In genomic region chr14:64200170-64200569, GRCh38 we compare ENCODE assay signal across 17 cellular contexts.
DNase-seq lines count a peak whose midpoint lies in the region; ATAC-seq, FAIRE-seq and TF ChIP-seq lines count a peak whose summit lies in the region.
"Had no signal": no experiment of that assay in that cellular context is flagged by ENCODE, and none has a peak within 500 bp of the region (broad histone marks: within the 10 kb centered on the region; RNA-seq: fewer than 3 reads in every experiment).

No MANE protein-coding gene starts in this region.

- H3K4me3 ChIP-seq in NT2/D1 (ENCODE audit: insufficient read length, low read depth): no peak overlapping the region
- peak overlapping the region; percentile 2 for H3K4me3 ChIP-seq in left ventricle myocardium inferior
- no peak overlapping the region for H3K4me3 ChIP-seq in mesendoderm (ENCODE audit: low read length)
- H3K4me3 ChIP-seq: gastroesophageal sphincter, GM12878 had no signal

- ATAC-seq in stimulated activated effector memory CD8-positive, alpha-beta T cell treated with anti-CD3 and anti-CD28 coated beads, Interleukin-12 subunit alpha, Interleukin-12 subunit beta, amount 100 ng/mL, for 72 hours: no peak
- ATAC-seq in HG02852 (IDR thresholded peaks at IDR 0.05; ENCODE audit: unreplicated experiment): no peak
- ATAC-seq: activated CD4-positive, CD25-positive, alpha-beta regulatory T cell treated with anti-CD3 and anti-CD28 coated beads, Interleukin-2, amount 50 U/mL, for 24 hours; gastroesophageal sphincter; GM12878 had no signal

- no peak overlapping the region for H3K4ac ChIP-seq in mesendoderm (ENCODE audit: low read depth, low read length)

- peaks cover 2% of the 10 kb centered on the region for H3K36me3 ChIP-seq in NT2/D1 (ENCODE audit: insufficient read depth, insufficient read length, low read length)
- H3K36me3 ChIP-seq in left ventricle myocardium inferior: no peaks in the 10 kb centered on the region
- no peaks in the 10 kb centered on the region for H3K36me3 ChIP-seq in mesendoderm (ENCODE audit: control insufficient read depth, insufficient read depth, low read length)

- H3K23ac ChIP-seq in mesendoderm (ENCODE audit: low read length): no peak overlapping the region

- H3K27ac Mint-ChIP-seq in stimulated activated effector memory CD8-positive, alpha-beta T cell treated with anti-CD3 and anti-CD28 coated beads, Interleukin-12 subunit alpha, Interleukin-12 subunit beta, amount 100 ng/mL, for 72 hours: peak overlapping the region; percentile 47

- DNase-seq in NT2/D1 (ENCODE audit: low read depth, low spot score): peak; percentile 9
- DNase-seq in left ventricle myocardium inferior: peak; percentile 70
- DNase-seq in mesendoderm: peak; percentile 32
- no peak for DNase-seq in stimulated activated effector memory CD8-positive, alpha-beta T cell treated with anti-CD3 and anti-CD28 coated beads, Interleukin-12 subunit alpha, Interleukin-12 subunit beta, amount 100 ng/mL, for 72 hours (ENCODE audit: low spot score in 2 of 2)
- DNase-seq in stimulated activated CD4-positive, alpha-beta T cell treated with anti-CD3 and anti-CD28 coated beads, Interleukin-4, amount 100 ng/mL, for 1 hour: no peak
- DNase-seq in NCI-H446 (lab: John Stamatoyannopoulos, UW): no peak
- DNase-seq in H54 (ENCODE audit: insufficient read length, low spot score): no peak
- DNase-seq: activated gamma-delta T cell treated with Interleukin-2 at 50 U/mL for 16 hours; aorta; NCI-H1105 treated with DMSO at 0.1 percent for 48 hours; stimulated activated CD4-positive, alpha-beta T cell treated with anti-CD3 and anti-CD28 coated beads, Interleukin-4, amount 100 ng/mL, for 4 hours had no signal

- no peaks in the 10 kb centered on the region for H3K9me3 ChIP-seq in NT2/D1 (ENCODE audit: insufficient read depth, low read length)
- H3K9me3 ChIP-seq in left ventricle myocardium inferior (replicated peaks): no peaks in the 10 kb centered on the region
- H3K9me3 ChIP-seq: gastroesophageal sphincter had no signal

- TF ChIP-seq POLR2A in H54 (IDR thresholded peaks at IDR 0.05; ENCODE audit: low read depth, low read length): no peak

- peaks cover 29% of the 10 kb centered on the region for H3K36me3 Mint-ChIP-seq in stimulated activated effector memory CD8-positive, alpha-beta T cell treated with anti-CD3 and anti-CD28 coated beads, Interleukin-12 subunit alpha, Interleukin-12 subunit beta, amount 100 ng/mL, for 72 hours

- H3K56ac ChIP-seq in mesendoderm (ENCODE audit: low read length): peak overlapping the region; percentile 49

- H3K4me3 Mint-ChIP-seq in stimulated activated effector memory CD8-positive, alpha-beta T cell treated with anti-CD3 and anti-CD28 coated beads, Interleukin-12 subunit alpha, Interleukin-12 subunit beta, amount 100 ng/mL, for 72 hours: no peak overlapping the region
- H3K4me3 Mint-ChIP-seq: type B pancreatic cell had no signal

- FAIRE-seq in H54 (lab: Jason Lieb, UNC): no peak
- FAIRE-seq: GM12878, islet of Langerhans had no signal

- no peak overlapping the region for H3K4me2 ChIP-seq in mesendoderm (ENCODE audit: low read length)

- H3K9me3 Mint-ChIP-seq in stimulated activated effector memory CD8-positive, alpha-beta T cell treated with anti-CD3 and anti-CD28 coated beads, Interleukin-12 subunit alpha, Interleukin-12 subunit beta, amount 100 ng/mL, for 72 hours: no peaks in the 10 kb centered on the region
- H3K9me3 Mint-ChIP-seq: type B pancreatic cell had no signal

- H3K27ac ChIP-seq in left ventricle myocardium inferior (replicated peaks): peak overlapping the region; percentile 87
- no peak overlapping the region for H3K27ac ChIP-seq in mesendoderm (ENCODE audit: low read depth, low read length)
- H3K27ac ChIP-seq: gastroesophageal sphincter had no signal

- no peaks in the 10 kb centered on the region for H3K4me1 ChIP-seq in NT2/D1 (ENCODE audit: insufficient read depth, insufficient read length)
- peaks cover 68% of the 10 kb centered on the region for H3K4me1 ChIP-seq in left ventricle myocardium inferior
- no peaks in the 10 kb centered on the region for H3K4me1 ChIP-seq in mesendoderm (ENCODE audit: control insufficient read depth, low read depth, low read length)

- H3K18ac ChIP-seq in mesendoderm (ENCODE audit: low read length): no peak overlapping the region

- no peak overlapping the region for H2AK5ac ChIP-seq in mesendoderm (ENCODE audit: low read length)

- TF ChIP-seq CTCF in left ventricle myocardium inferior (IDR thresholded peaks at IDR 0.05; ENCODE audit: borderline replicate concordance): no peak

- no peak overlapping the region for H2BK15ac ChIP-seq in mesendoderm (replicated peaks; ENCODE audit: low read depth)

- no peak overlapping the region for H2BK120ac ChIP-seq in mesendoderm (ENCODE audit: low read depth, low read length)

- H3K79me1 ChIP-seq in mesendoderm (ENCODE audit: low read length): no peaks in the 10 kb centered on the region

- H3K27me3 ChIP-seq in NT2/D1 (ENCODE audit: insufficient read depth, insufficient read length) (no peaks in the 10 kb centered on the region), left ventricle myocardium inferior (ENCODE audit: low read depth) (no peaks in the 10 kb centered on the region), mesendoderm (ENCODE audit: insufficient read depth, low read length, poor library complexity) (no peaks in the 10 kb centered on the region)
- H3K27me3 ChIP-seq: gastroesophageal sphincter had no signal

- no peak overlapping the region for H2BK5ac ChIP-seq in mesendoderm (ENCODE audit: low read length)

- H3K9ac ChIP-seq in NT2/D1 (ENCODE audit: insufficient read length, low read depth) (no peak overlapping the region), mesendoderm (ENCODE audit: low read length) (no peak overlapping the region)

- peaks cover 14% of the 10 kb centered on the region for H3K4me1 Mint-ChIP-seq in stimulated activated effector memory CD8-positive, alpha-beta T cell treated with anti-CD3 and anti-CD28 coated beads, Interleukin-12 subunit alpha, Interleukin-12 subunit beta, amount 100 ng/mL, for 72 hours

- no peaks in the 10 kb centered on the region for H3K79me2 ChIP-seq in mesendoderm (ENCODE audit: control insufficient read depth, insufficient read depth, low read length)

- WGBS in mesendoderm (ENCODE audit: extremely low coverage, insufficient coverage, low lambda C conversion rate): no CpG with 5 or more reads among the region's 4 CpGs

- intact Hi-C loops in left ventricle myocardium inferior (cut with micrococcal nuclease): no loop called here

- H4K8ac ChIP-seq in mesendoderm (ENCODE audit: low read depth, low read length): no peak overlapping the region

- H4K5ac ChIP-seq in mesendoderm (ENCODE audit: low read length): no peak overlapping the region

Comparison
In these comparisons a context has a peak if more than half of its experiments do, and no peak if none do; other contexts are left out.
1. DNase-seq: peak in NT2/D1 (single experiment), left ventricle myocardium inferior (single experiment) and mesendoderm (single experiment); none in stimulated activated effector memory CD8-positive, alpha-beta T cell treated with anti-CD3 and anti-CD28 coated beads, Interleukin-12 subunit alpha, Interleukin-12 subunit beta, amount 100 ng/mL, for 72 hours (0 of 2), stimulated activated CD4-positive, alpha-beta T cell treated with anti-CD3 and anti-CD28 coated beads, Interleukin-4, amount 100 ng/mL, for 1 hour (single experiment), NCI-H446 (0 of 2) and H54 (single experiment).